In genomic region chr10:69337312-69338132, GRCh38 we compare ENCODE assay signal across 8 cellular contexts. TPM values are rescaled to one million over a fixed set of nuclear protein-coding genes. Genes with fewer than 3 reads are reported as not detected.
DNase-seq lines count a peak whose midpoint lies in the region; ATAC-seq, FAIRE-seq and TF ChIP-seq lines count a peak whose summit lies in the region.

No MANE protein-coding gene starts in this region.

- H3K9me3 ChIP-seq in duodenal mucosa (ENCODE audit: control insufficient read depth in 1 of 2, low read length in 2 of 2): no peaks in the 10 kb centered on the region

- TF ChIP-seq POLR2A in H54 (IDR thresholded peaks at IDR 0.05; ENCODE audit: low read depth, low read length): no peak

- H3K27me3 ChIP-seq in duodenal mucosa (ENCODE audit: control insufficient read depth in 1 of 2, insufficient read depth in 2 of 2, low read length in 2 of 2): no peaks in the 10 kb centered on the region

- peak overlapping the region; percentile 30 for H3K4me3 Mint-ChIP-seq in mesothelial cell of epicardium
- H3K4me3 Mint-ChIP-seq in activated T-cell treated with anti-CD3 and anti-CD28 coated beads, Interleukin-2, amount 50 U/mL, for 72 hours: no peak overlapping the region

- no peaks in the 10 kb centered on the region for H3K9me3 Mint-ChIP-seq in mesothelial cell of epicardium
- no peaks in the 10 kb centered on the region for H3K9me3 Mint-ChIP-seq in activated T-cell treated with anti-CD3 and anti-CD28 coated beads, Interleukin-2, amount 50 U/mL, for 72 hours

- H3K9ac ChIP-seq in duodenal mucosa (ENCODE audit: low read depth in 1 of 2, low read length in 2 of 2): no peak overlapping the region

- no peak for TF ChIP-seq CTCF in mesothelial cell of epicardium (IDR thresholded peaks at IDR 0.05; ENCODE audit: unreplicated experiment)

- no peak for FAIRE-seq in H54 (lab: Jason Lieb, UNC)

- H3K27ac ChIP-seq in duodenal mucosa (ENCODE audit: low read depth, low read length): peak overlapping the region; percentile 41

- no peaks in the 10 kb centered on the region for H3K36me3 Mint-ChIP-seq in mesothelial cell of epicardium
- peaks cover 0 to 4% of the 10 kb centered on the region in 2 donors for H3K36me3 Mint-ChIP-seq in activated T-cell treated with anti-CD3 and anti-CD28 coated beads, Interleukin-2, amount 50 U/mL, for 72 hours (ENCODE audit: insufficient read depth in 2 of 2)

- ATAC-seq in activated T-cell treated with anti-CD3 and anti-CD28 coated beads, Interleukin-2, amount 50 U/mL, for 72 hours (replicated peaks in 1 of 2): no peak

- peak; percentile 88 for DNase-seq in EH (ENCODE audit: low read depth)
- DNase-seq in NCI-H345 treated with DMSO at 0.1 percent for 48 hours (lab: John Stamatoyannopoulos, UW; ENCODE audit: unreplicated experiment): peak; percentile 36
- DNase-seq in mesothelial cell of epicardium (ENCODE audit: low spot score in 2 of 2, unreplicated experiment in 2 of 2): no peak
- DNase-seq in stimulated activated CD4-positive, alpha-beta T cell treated with anti-CD3 and anti-CD28 coated beads, Interleukin-4, amount 100 ng/mL, for 1 hour: no peak
- DNase-seq in activated T-cell treated with anti-CD3 and anti-CD28 coated beads, Interleukin-2, amount 50 U/mL, for 72 hours: no peak
- DNase-seq in H54 (ENCODE audit: insufficient read length, low spot score): no peak
- no peak for DNase-seq in foreskin melanocyte

- peaks cover 65% of the 10 kb centered on the region for H3K4me1 Mint-ChIP-seq in mesothelial cell of epicardium
- H3K4me1 Mint-ChIP-seq in activated T-cell treated with anti-CD3 and anti-CD28 coated beads, Interleukin-2, amount 50 U/mL, for 72 hours (ENCODE audit: low read depth): peaks cover 68% of the 10 kb centered on the region

- peak overlapping the region; percentile 52 for H3K27ac Mint-ChIP-seq in mesothelial cell of epicardium
- no peak overlapping the region for H3K27ac Mint-ChIP-seq in activated T-cell treated with anti-CD3 and anti-CD28 coated beads, Interleukin-2, amount 50 U/mL, for 72 hours

- H3K27me3 Mint-ChIP-seq in mesothelial cell of epicardium (ENCODE audit: low read depth): no peaks in the 10 kb centered on the region
- H3K27me3 Mint-ChIP-seq in activated T-cell treated with anti-CD3 and anti-CD28 coated beads, Interleukin-2, amount 50 U/mL, for 72 hours (ENCODE audit: low read depth): no peaks in the 10 kb centered on the region

- no peaks in the 10 kb centered on the region for H3K36me3 ChIP-seq in duodenal mucosa (ENCODE audit: control insufficient read depth in 1 of 2, insufficient read depth in 2 of 2, low read length in 2 of 2)

- H3K4me1 ChIP-seq in duodenal mucosa (ENCODE audit: control insufficient read depth in 1 of 2, insufficient read depth in 2 of 2, low read length in 2 of 2): peaks cover 11 to 40% of the 10 kb centered on the region in 2 donors

- H3K4me3 ChIP-seq in duodenal mucosa (ENCODE audit: low read depth in 1 of 2, low read length in 2 of 2): no peak overlapping the region

RNA-seq across cellular contexts. Expression of gene HK1, which starts 59.2 kb away (rescaled TPM):
- 61.8 to 68.7 TPM (median 65.6 TPM) in 3 replicates for total RNA-seq in mesothelial cell of epicardium
- 100 to 1,000 TPM; 143 to 149 TPM for total RNA-seq in activated T-cell treated with anti-CD3 and anti-CD28 coated beads, Interleukin-2, amount 50 U/mL, for 72 hours

Comparison
In these comparisons a context has a peak if more than half of its experiments do, and no peak if none do; other contexts are left out.
1. DNase-seq: peak in EH (single experiment) and NCI-H345 treated with DMSO at 0.1 percent for 48 hours (single experiment); none in mesothelial cell of epicardium (0 of 2), stimulated activated CD4-positive, alpha-beta T cell treated with anti-CD3 and anti-CD28 coated beads, Interleukin-4, amount 100 ng/mL, for 1 hour (single experiment), activated T-cell treated with anti-CD3 and anti-CD28 coated beads, Interleukin-2, amount 50 U/mL, for 72 hours (0 of 2), H54 (single experiment) and foreskin melanocyte (single experiment).